ENCODE assay signal across 7 cellular contexts in genomic region chr9:23172979-23173637, GRCh38.
"Had no signal": no experiment of that assay in that cellular context is flagged by ENCODE, and none has a peak within 500 bp of the region (broad histone marks: within the 10 kb centered on the region; RNA-seq: fewer than 3 reads in every experiment).

No MANE protein-coding gene starts in this region.

- ATAC-seq: GM23338 had no signal

- H3K4me3 ChIP-seq: GM23338 had no signal

- DNase-seq: H9, HCEC 1CT, KBM-7 had no signal

- H3K4me2 ChIP-seq: GM23338 had no signal

- H2AFZ ChIP-seq: GM23338 had no signal

- FAIRE-seq: H1, H54, HTR-8/SVneo had no signal
